In genomic region chr6:99330159-99330558, GRCh38 we compare ENCODE assay signal across 8 cellular contexts. TPM values are rescaled to one million over a fixed set of nuclear protein-coding genes. Genes with fewer than 3 reads are reported as not detected.
DNase-seq lines count a peak whose midpoint lies in the region; ATAC-seq, FAIRE-seq and TF ChIP-seq lines count a peak whose summit lies in the region.

No MANE protein-coding gene starts in this region.

- peak; percentile 70 for FAIRE-seq in endothelial cell of umbilical vein (lab: Jason Lieb, UNC)

- peaks cover 0 to 2% of the 10 kb centered on the region in 2 experiments for H3K27me3 ChIP-seq in endothelial cell of umbilical vein (ENCODE audit: control insufficient read depth in 2 of 2, insufficient read depth in 2 of 2, low read length in 2 of 2)

- CTCF ChIA-PET in endothelial cell of umbilical vein (lab: Charles Lee): interaction anchor here (0.5 to 3.9 kb wide), 53 partner anchors 9 to 589 kb away, joined by 3 to 41 read pairs (median 4); partner anchors contain the start of genes COQ3, FAXC and PNISR

- H3K4me2 ChIP-seq in endothelial cell of umbilical vein (ENCODE audit: insufficient read depth, low read length): no peak overlapping the region

- no peaks in the 10 kb centered on the region for H3K36me3 ChIP-seq in endothelial cell of umbilical vein (ENCODE audit: control insufficient read depth in 2 of 2, extremely low read depth in 1 of 2, insufficient read depth in 2 of 2, low read length in 2 of 2)

- H3K4me3 ChIP-seq in endothelial cell of umbilical vein (replicated peaks in 1 of 3; ENCODE audit: insufficient read depth in 1 of 3, low read depth in 1 of 3, low read length in 3 of 3): no peak overlapping the region

- H3K4me1 Mint-ChIP-seq in natural killer cell treated with Interleukin-12 subunit alpha and Interleukin-12 subunit beta and Interleukin-15 and Interleukin-18, amount 100 ng/mL, for 72 hours (ENCODE audit: low read depth in 2 of 2): no peaks in the 10 kb centered on the region

- no peak overlapping the region for H3K9ac ChIP-seq in endothelial cell of umbilical vein (replicated peaks; ENCODE audit: extremely low read depth, insufficient read depth, low read length)

- H3K4me3 Mint-ChIP-seq in natural killer cell treated with Interleukin-12 subunit alpha and Interleukin-12 subunit beta and Interleukin-15 and Interleukin-18, amount 100 ng/mL, for 72 hours: no peak overlapping the region

- no peaks in the 10 kb centered on the region for H3K4me1 ChIP-seq in endothelial cell of umbilical vein (ENCODE audit: control insufficient read depth, extremely low read depth, insufficient read depth, low read length)

- BruUV-seq in endothelial cell of umbilical vein (replicated peaks; lab: Mats Ljungman, UMichigan): no TSS peak

- DNase-seq in NCI-H2107 treated with DMSO at 0.1 percent for 48 hours (lab: John Stamatoyannopoulos, UW; ENCODE audit: unreplicated experiment): peak; percentile 12
- peak; percentile 29 for DNase-seq in activated CD4-positive, alpha-beta T cell treated with anti-CD3 and anti-CD28 coated beads, Interleukin-2, amount 50 U/mL, for 1 hour
- peak; percentile 57 for DNase-seq in endothelial cell of umbilical vein (ENCODE audit: low read depth, low spot score)
- peak; percentile 80 for DNase-seq in natural killer cell treated with Interleukin-12 subunit alpha and Interleukin-12 subunit beta and Interleukin-15 and Interleukin-18, amount 100 ng/mL, for 72 hours (ENCODE audit: low spot score)
- DNase-seq in substantia nigra (lab: John Stamatoyannopoulos, UW): peak in 28 of 49 donors; percentile 0 to 61 (median 24)

- H4K20me1 ChIP-seq in endothelial cell of umbilical vein (replicated peaks; ENCODE audit: control insufficient read depth, extremely low read depth, insufficient read depth, low read length): no peaks in the 10 kb centered on the region

- no peak overlapping the region for H2AFZ ChIP-seq in endothelial cell of umbilical vein (ENCODE audit: low read depth, low read length)

- intact Hi-C loops in endothelial cell of umbilical vein (cut with micrococcal nuclease): loop anchor here (1.0 kb wide), 3 partner anchors 63 to 416 kb away; partner anchors contain the start of gene PNISR

- no peak overlapping the region for H3K27ac Mint-ChIP-seq in natural killer cell treated with Interleukin-12 subunit alpha and Interleukin-12 subunit beta and Interleukin-15 and Interleukin-18, amount 100 ng/mL, for 72 hours

- H3K9me1 ChIP-seq in endothelial cell of umbilical vein (replicated peaks; ENCODE audit: control insufficient read depth, extremely low read depth, insufficient read depth, low read length): no peaks in the 10 kb centered on the region

- H3K79me2 ChIP-seq in endothelial cell of umbilical vein (ENCODE audit: control insufficient read depth, insufficient read depth, low read length): no peaks in the 10 kb centered on the region

- H3K27ac ChIP-seq in C4-2B (no peak overlapping the region), endothelial cell of umbilical vein (ENCODE audit: insufficient read depth, low read depth, low read length) (no peak overlapping the region), substantia nigra (ENCODE audit: low read depth, low read length, poor library complexity, severe bottlenecking) (no peak overlapping the region)

- H3K9me3 ChIP-seq in endothelial cell of umbilical vein (replicated peaks; ENCODE audit: control insufficient read depth, insufficient read depth, low read length): no peaks in the 10 kb centered on the region

- H3K36me3 Mint-ChIP-seq in natural killer cell treated with Interleukin-12 subunit alpha and Interleukin-12 subunit beta and Interleukin-15 and Interleukin-18, amount 100 ng/mL, for 72 hours: no peaks in the 10 kb centered on the region

- peaks cover 0 to 12% of the 10 kb centered on the region in 2 donors for H3K27me3 Mint-ChIP-seq in natural killer cell treated with Interleukin-12 subunit alpha and Interleukin-12 subunit beta and Interleukin-15 and Interleukin-18, amount 100 ng/mL, for 72 hours

- dilution Hi-C loops in endothelial cell of umbilical vein (cut with MboI; ENCODE audit: extremely low pct_ligation_motif_present, low sequenced_read_pairs): no loop called here

- POLR2A ChIA-PET in endothelial cell of umbilical vein (lab: Charles Lee): interaction anchor here (0.8 kb wide), 1 partner anchor 64 kb away, joined by 3 read pairs; the partner anchor contains the start of gene COQ3

- no peaks in the 10 kb centered on the region for H3K9me3 Mint-ChIP-seq in natural killer cell treated with Interleukin-12 subunit alpha and Interleukin-12 subunit beta and Interleukin-15 and Interleukin-18, amount 100 ng/mL, for 72 hours

- ATAC-seq in GM18861 (IDR thresholded peaks at IDR 0.05; ENCODE audit: unreplicated experiment) (peak; percentile 66), HG03025 (IDR thresholded peaks at IDR 0.05; ENCODE audit: low FRiP score, unreplicated experiment) (peak; percentile 59)
- peak; percentile 57 to 79 for ATAC-seq in natural killer cell treated with Interleukin-12 subunit alpha and Interleukin-12 subunit beta and Interleukin-15 and Interleukin-18, amount 100 ng/mL, for 72 hours

- no peak for TF ChIP-seq POLR2A in endothelial cell of umbilical vein (IDR thresholded peaks at IDR 0.05; ENCODE audit: low read depth, low read length)

- TF ChIP-seq CTCF in C4-2B (conservative IDR thresholded peaks at IDR 0.05) (peak; percentile 83), endothelial cell of umbilical vein (IDR thresholded peaks at IDR 0.05; ENCODE audit: extremely low read depth in 1 of 2, insufficient read depth in 1 of 2, low read depth in 1 of 2, low read length in 2 of 2) (peak; percentile 74 to 81)

TF ChIP-seq in endothelial cell of umbilical vein, 7 proteins besides CTCF, POLR2A, EP300 and RAD21:
- peak; percentile 5 for TF ChIP-seq FOS (IDR thresholded peaks at IDR 0.05; ENCODE audit: borderline replicate concordance, insufficient read depth, low read length)
- TF ChIP-seq POLR2AphosphoS5 (IDR thresholded peaks at IDR 0.05; ENCODE audit: insufficient read depth, low read depth, low read length): no peak
- TF ChIP-seq MYC (IDR thresholded peaks at IDR 0.05; ENCODE audit: low read depth, low read length): no peak
- no peak for TF ChIP-seq GATA2 (IDR thresholded peaks at IDR 0.05; ENCODE audit: insufficient read depth, insufficient read length, low read depth, low read length)
- no peak for TF ChIP-seq MAX (IDR thresholded peaks at IDR 0.05; ENCODE audit: insufficient read depth, insufficient read length)
- no peak for TF ChIP-seq EZH2 (IDR thresholded peaks at IDR 0.05; ENCODE audit: borderline replicate concordance, low read depth, low read length, severe bottlenecking)
TF ChIP-seq in endothelial cell of umbilical vein: peak in this region for 1.

RNA-seq across cellular contexts. Expression of gene FAXC, which starts 19.3 kb away (rescaled TPM):
- 3.6 and 8.4 TPM in 2 replicates for total RNA-seq in endothelial cell of umbilical vein
- polyA plus RNA-seq in endothelial cell of umbilical vein: 2.8 and 3.4 TPM in 2 replicates
- 2.8 and 3.6 TPM in 2 replicates for polyA plus RNA-seq in endothelial cell of umbilical vein (2011; cell fraction: cytosol; rRNA removed)
- 3.3 and 3.6 TPM in 2 replicates for polyA plus RNA-seq in endothelial cell of umbilical vein (2011; cell fraction: nucleus; rRNA removed)
- 2.1 and 2.7 TPM in 2 replicates for polyA plus RNA-seq in endothelial cell of umbilical vein (2012)
- 1.3 and 5.7 TPM in 2 replicates for polyA minus RNA-seq in endothelial cell of umbilical vein
- not detected for polyA minus RNA-seq in endothelial cell of umbilical vein (2011; cell fraction: cytosol; rRNA and poly(A)+ RNA removed)
- 0.58 and 1.3 TPM in 2 replicates for polyA minus RNA-seq in endothelial cell of umbilical vein (2011; cell fraction: nucleus; rRNA and poly(A)+ RNA removed)
- total RNA-seq in natural killer cell treated with Interleukin-12 subunit alpha and Interleukin-12 subunit beta and Interleukin-15 and Interleukin-18, amount 100 ng/mL, for 72 hours: not detected

Comparison
In these comparisons a context has a peak if more than half of its experiments do, and no peak if none do; other contexts are left out.
1. DNase-seq: peak in every context shown above with its lines; median percentile 80 in natural killer cell treated with Interleukin-12 subunit alpha and Interleukin-12 subunit beta and Interleukin-15 and Interleukin-18, amount 100 ng/mL, for 72 hours; 57 in endothelial cell of umbilical vein; 29 in activated CD4-positive, alpha-beta T cell treated with anti-CD3 and anti-CD28 coated beads, Interleukin-2, amount 50 U/mL, for 1 hour; 24 in substantia nigra; 12 in NCI-H2107 treated with DMSO at 0.1 percent for 48 hours.